In genomic region chr5:41903382-41903891, GRCh38 we compare ENCODE assay signal across 7 cellular contexts. TPM values are rescaled to one million over a fixed set of nuclear protein-coding genes. Genes with fewer than 3 reads are reported as not detected.
A peak's percentile ranks its signal among the peaks of the same experiment; 100 is the strongest.
DNase-seq lines count a peak whose midpoint lies in the region; ATAC-seq and TF ChIP-seq lines count a peak whose summit lies in the region.

No MANE protein-coding gene starts in this region.

- 41 to 51% (median 45%) methylated on average over 8 of the region's 8 CpGs for WGBS in spleen, 5 donors

- H3K4me3 Mint-ChIP-seq in glutamatergic neuron (ENCODE audit: unreplicated experiment): peak overlapping the region; percentile 99

- no peak for DNase-seq in glutamatergic neuron
- no peak for DNase-seq in spleen
- DNase-seq in pons (ENCODE audit: low spot score): no peak
- no peak for DNase-seq in NCI-H2107 treated with DMSO at 0.1 percent for 48 hours (lab: John Stamatoyannopoulos, UW; ENCODE audit: unreplicated experiment)

- H3K27ac ChIP-seq in HEK293 (ENCODE audit: extremely low read depth, low read depth, low read length) (no peak overlapping the region), VCaP (peak overlapping the region; percentile 81), spleen (peak overlapping the region; percentile 44 to 93 (median 86))

- no peak for TF ChIP-seq POLR2A in spleen (IDR thresholded peaks at IDR 0.05)

- peak overlapping the region; percentile 51 for H3K4me3 ChIP-seq in HEK293 (ENCODE audit: low read depth, low read length)
- peak overlapping the region; percentile 42 to 90 (median 72) for H3K4me3 ChIP-seq in spleen

- CTCF ChIA-PET in HEK293 (lab: Yijun Ruan, JAX): interaction anchor here (0.6 kb wide), 1 partner anchor 908 kb away, joined by 3 read pairs; the partner anchor contains the start of gene SELENOP

- peak overlapping the region; percentile 100 for H3K27ac Mint-ChIP-seq in glutamatergic neuron (ENCODE audit: unreplicated experiment)

- POLR2A ChIA-PET in HEK293 (lab: Yijun Ruan, JAX): interaction anchor here (0.8 to 2.5 kb wide), 14 partner anchors 12 to 1580 kb away, joined by 3 to 30 read pairs (median 4); partner anchors contain the start of genes FBXO4, OXCT1 and TMEM267

- peaks cover 12 to 27% of the 10 kb centered on the region in 2 experiments; a peak in 2 of 3 replicates for H3K36me3 ChIP-seq in HEK293 (ENCODE audit: control insufficient read depth in 2 of 2, insufficient read depth in 1 of 2, low read length in 2 of 2)
- peaks cover 0 to 23% (median 7%) of the 10 kb centered on the region in 6 donors for H3K36me3 ChIP-seq in spleen

- H3K36me3 Mint-ChIP-seq in glutamatergic neuron (ENCODE audit: unreplicated experiment): peaks cover 7% of the 10 kb centered on the region

- H3K27me3 Mint-ChIP-seq in glutamatergic neuron (ENCODE audit: unreplicated experiment): peaks cover 17% of the 10 kb centered on the region

- TF ChIP-seq CTCF in HEK293 (tag by site-specific recombination; IDR thresholded peaks at IDR 0.05): no peak
- no peak for TF ChIP-seq CTCF in VCaP (conservative IDR thresholded peaks at IDR 0.05)
- TF ChIP-seq CTCF in glutamatergic neuron (IDR thresholded peaks at IDR 0.05; ENCODE audit: partially characterized antibody, unreplicated experiment): no peak
- no peak for TF ChIP-seq CTCF in spleen (IDR thresholded peaks at IDR 0.05 in 8 of 11, conservative IDR thresholded peaks at IDR 0.05 in 3 of 11)

- peaks cover 8% of the 10 kb centered on the region for H3K4me1 Mint-ChIP-seq in glutamatergic neuron (ENCODE audit: low read depth, unreplicated experiment)

- H3K4me1 ChIP-seq in HEK293 (ENCODE audit: control insufficient read depth, insufficient read depth, low read length): peaks cover 4% of the 10 kb centered on the region
- peaks cover 8 to 47% (median 36%) of the 10 kb centered on the region in 6 donors for H3K4me1 ChIP-seq in spleen

- intact Hi-C loops in spleen (cut with DNase I; ENCODE audit: low total_unique reads): no loop called here

- ATAC-seq in GM21737 (IDR thresholded peaks at IDR 0.05; ENCODE audit: unreplicated experiment): no peak

- H3K9me3 ChIP-seq in HEK293 (ENCODE audit: control insufficient read depth, insufficient read depth, low read depth, low read length) (no peaks in the 10 kb centered on the region), spleen (no peaks in the 10 kb centered on the region)

- peaks cover 13% of the 10 kb centered on the region for H3K9me3 Mint-ChIP-seq in glutamatergic neuron (ENCODE audit: unreplicated experiment)

- no peaks in the 10 kb centered on the region for H3K27me3 ChIP-seq in spleen (replicated peaks in 1 of 7)

TF ChIP-seq in HEK293, 187 proteins besides CTCF, POLR2A, EP300 and RAD21:
- TF ChIP-seq ZNF391 (tag by site-specific recombination; IDR thresholded peaks at IDR 0.05; ENCODE audit: borderline replicate concordance, low read depth) (0 out of 2 replicates have a peak, but pooled peaks have one; percentile 20), ZNF660 (tag by site-specific recombination; IDR thresholded peaks at IDR 0.05) (peak; percentile 47), ZNF2 (tag by site-specific recombination; IDR thresholded peaks at IDR 0.05) (peak; percentile 13; the same call in 1 of the 2 replicates), ZNF148 (tag by site-specific recombination; IDR thresholded peaks at IDR 0.05; ENCODE audit: borderline replicate concordance) (no peak), ZNF654 (tag by site-specific recombination; IDR thresholded peaks at IDR 0.05; ENCODE audit: low read depth) (peak; percentile 2; the same call in 1 of the 2 replicates), ZNF513 (tag by site-specific recombination; IDR thresholded peaks at IDR 0.05) (peak; percentile 6; the same call in 1 of the 2 replicates)

RNA-seq across cellular contexts. Expression of gene RIMOC1, which starts 0.7 kb away (rescaled TPM):
- total RNA-seq in glutamatergic neuron (ENCODE audit: unreplicated experiment) (45.5 TPM), spleen (10 to 100 TPM; 20.4 to 29.3 (median 23.5) TPM)
- 1 to 10 TPM; 4.5 to 7.0 (median 5.3) TPM for polyA plus RNA-seq in spleen

RNA-seq across cellular contexts. Expression of gene FBXO4, which starts 21.6 kb away (rescaled TPM):
- total RNA-seq in glutamatergic neuron (ENCODE audit: unreplicated experiment) (1.0 TPM), spleen (10 to 100 TPM; 12.8 to 24.6 (median 16.3) TPM)
- polyA plus RNA-seq in spleen: 10 to 100 TPM; 16.4 to 19.7 (median 19.4) TPM

RNA-seq across cellular contexts. Expression of gene OXCT1, which starts 33.2 kb away (rescaled TPM):
- total RNA-seq in glutamatergic neuron (ENCODE audit: unreplicated experiment) (24.7 TPM), spleen (10 to 100 TPM; 11.0 to 16.7 (median 14.2) TPM)
- 10 to 100 TPM in 2 of 3 donors, 1 to 10 TPM in 1; 7.0 to 11.9 (median 10.1) TPM for polyA plus RNA-seq in spleen
